Comparison of ENCODE assay signal across 11 cellular contexts in genomic region chr12:116299548-116300150, GRCh38. TPM values are rescaled to one million over a fixed set of nuclear protein-coding genes. Genes with fewer than 3 reads are reported as not detected.
DNase-seq lines count a peak whose midpoint lies in the region; ATAC-seq and TF ChIP-seq lines count a peak whose summit lies in the region.
"Had no signal": no experiment of that assay in that cellular context is flagged by ENCODE, and none has a peak within 500 bp of the region (broad histone marks: within the 10 kb centered on the region; RNA-seq: fewer than 3 reads in every experiment).

No MANE protein-coding gene starts in this region.

- H3K9ac ChIP-seq in rectal smooth muscle tissue (ENCODE audit: low read length), result no peak overlapping the region

- H3K9me3 Mint-ChIP-seq in chondrocyte (ENCODE audit: low read depth), result no peaks in the 10 kb centered on the region

- H3K27me3 Mint-ChIP-seq in chondrocyte (ENCODE audit: low read depth), result no peaks in the 10 kb centered on the region

- DNase-seq in chondrocyte (ENCODE audit: low spot score) (no peak), hepatocyte (ENCODE audit: low spot score) (no peak), WERI-Rb-1 (no peak), AG20443 (ENCODE audit: low spot score) (no peak)
- DNase-seq: activated CD4-positive, alpha-beta T cell treated with anti-CD3 and anti-CD28 coated beads for 48 hours; OCI-M1; stimulated activated CD4-positive, alpha-beta T cell treated with anti-CD3 and anti-CD28 coated beads, Interleukin-15, amount 100 ng/mL, for 24 hours had no signal

- no peaks in the 10 kb centered on the region for H3K9me2 ChIP-seq in hepatocyte (replicated peaks; ENCODE audit: insufficient read depth)

- TF ChIP-seq CTCF in C4-2B (conservative IDR thresholded peaks at IDR 0.05) (no peak), chondrocyte (IDR thresholded peaks at IDR 0.05) (no peak), hepatocyte (IDR thresholded peaks at IDR 0.05; ENCODE audit: poor library complexity) (no peak), WERI-Rb-1 (IDR thresholded peaks at IDR 0.05; ENCODE audit: low read depth, low read length) (no peak)

- H3K4me1 Mint-ChIP-seq in chondrocyte (ENCODE audit: low read depth), result peaks cover 52% of the 10 kb centered on the region

- 30% methylated on average over 7 of the region's 7 CpGs for WGBS in hepatocyte (ENCODE audit: low lambda C conversion rate, missing lambda C conversion rate)

- H3K27me3 ChIP-seq in hepatocyte (no peaks in the 10 kb centered on the region), rectal smooth muscle tissue (ENCODE audit: control insufficient read depth, insufficient read depth, low read length) (no peaks in the 10 kb centered on the region), WERI-Rb-1 (ENCODE audit: insufficient read depth, low read depth, severe bottlenecking) (no peaks in the 10 kb centered on the region)

- H3K4me1 ChIP-seq in hepatocyte (ENCODE audit: insufficient read depth) (peaks cover 5% of the 10 kb centered on the region), rectal smooth muscle tissue (ENCODE audit: control insufficient read depth, insufficient read depth, low read length) (peaks cover 16% of the 10 kb centered on the region)

- peak overlapping the region; percentile 45 for H3K4me2 ChIP-seq in hepatocyte

- H3K4me3 ChIP-seq in hepatocyte (no peak overlapping the region), rectal smooth muscle tissue (ENCODE audit: low read length) (no peak overlapping the region), WERI-Rb-1 (ENCODE audit: low read depth, low read length) (no peak overlapping the region)

- H3K4me3 Mint-ChIP-seq in chondrocyte (ENCODE audit: unreplicated experiment), result peak overlapping the region; percentile 26

- H3K27ac Mint-ChIP-seq in chondrocyte (ENCODE audit: unreplicated experiment), result peak overlapping the region; percentile 88

- H3K27ac ChIP-seq in C4-2B (peak overlapping the region; percentile 37), hepatocyte (peak overlapping the region; percentile 14), rectal smooth muscle tissue (ENCODE audit: low read depth, low read length) (peak overlapping the region; percentile 53), WERI-Rb-1 (no peak overlapping the region)

- no peaks in the 10 kb centered on the region for H3K36me3 Mint-ChIP-seq in chondrocyte (ENCODE audit: low read depth)

- H3K9me3 ChIP-seq in hepatocyte (ENCODE audit: low read depth), result no peaks in the 10 kb centered on the region
- no peaks in the 10 kb centered on the region for H3K9me3 ChIP-seq in WERI-Rb-1 (ENCODE audit: severe bottlenecking)

- H2AFZ ChIP-seq in hepatocyte, result no peak overlapping the region

- no peak for ATAC-seq in GM21528 (IDR thresholded peaks at IDR 0.05; ENCODE audit: low FRiP score, unreplicated experiment)
- no peak for ATAC-seq in HG02571 (IDR thresholded peaks at IDR 0.05; ENCODE audit: unreplicated experiment)

- no peaks in the 10 kb centered on the region for H4K20me1 ChIP-seq in hepatocyte (ENCODE audit: insufficient read depth, poor library complexity, severe bottlenecking)

- H3K79me2 ChIP-seq in hepatocyte, result no peaks in the 10 kb centered on the region

- no peaks in the 10 kb centered on the region for H3K36me3 ChIP-seq in hepatocyte (replicated peaks; ENCODE audit: insufficient read depth, low read depth)
- no peaks in the 10 kb centered on the region for H3K36me3 ChIP-seq in rectal smooth muscle tissue (ENCODE audit: control insufficient read depth, insufficient read depth, low read length)
- H3K36me3 ChIP-seq in WERI-Rb-1, result no peaks in the 10 kb centered on the region

RNA-seq across cellular contexts. Expression of gene MED13L, which starts 22.2 kb away (rescaled TPM):
- 154 to 211 TPM (median 162 TPM) in 3 replicates for total RNA-seq in chondrocyte
- total RNA-seq in hepatocyte, result 122 and 135 TPM in 2 replicates
- 23.7 and 23.9 TPM in 2 replicates for polyA plus RNA-seq in hepatocyte
